ENCODE assay signal across 15 cellular contexts in the genomic region with DNA sequence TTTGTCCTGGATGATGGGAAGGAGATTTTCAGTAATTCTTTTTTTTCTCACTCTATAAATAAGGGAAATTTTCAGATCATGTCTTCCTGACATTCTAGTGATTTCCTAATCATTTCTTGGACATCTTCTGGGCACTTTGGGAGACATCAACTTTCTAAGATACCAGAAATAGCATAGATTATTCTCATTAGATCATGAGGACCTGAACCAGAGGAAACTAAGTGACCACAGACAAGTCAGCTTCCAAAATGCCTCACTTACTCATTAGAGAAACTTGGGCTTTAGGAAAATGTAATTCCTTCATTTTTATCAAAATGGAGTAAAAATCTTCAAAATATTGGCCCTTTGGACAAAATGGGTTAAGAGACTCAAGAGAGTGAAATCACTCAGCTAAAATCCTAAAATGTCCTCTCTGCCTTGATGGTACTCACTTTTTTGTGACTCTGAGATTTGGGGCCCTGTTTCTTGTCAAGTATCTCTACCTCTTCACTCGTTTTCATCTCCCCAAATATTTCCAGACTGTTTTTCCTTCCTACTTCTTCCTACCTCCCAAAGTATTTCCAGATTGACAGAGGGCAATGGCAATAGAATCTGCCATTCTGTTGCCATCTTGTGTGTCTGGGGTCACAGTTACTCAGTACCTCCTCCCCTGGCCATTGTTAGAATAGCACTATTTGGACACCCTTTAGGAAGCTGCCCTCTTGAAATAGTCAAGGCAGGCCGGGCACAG.
A peak's percentile ranks its signal among the peaks of the same experiment; 100 is the strongest.
DNase-seq lines count a peak whose midpoint lies in the region; ATAC-seq and TF ChIP-seq lines count a peak whose summit lies in the region.
"Had no signal": no experiment of that assay in that cellular context is flagged by ENCODE, and none has a peak within 500 bp of the region (broad histone marks: within the 10 kb centered on the region; RNA-seq: fewer than 3 reads in every experiment).

No MANE protein-coding gene starts in this region.

- H3K9ac ChIP-seq in skeletal muscle satellite cell (ENCODE audit: low read depth, low read length): peak overlapping the region; percentile 16

- no peaks in the 10 kb centered on the region for H3K36me3 ChIP-seq in skeletal muscle satellite cell (ENCODE audit: insufficient read depth, low read length)
- H3K36me3 ChIP-seq in effector memory CD4-positive, alpha-beta T cell (ENCODE audit: control insufficient read depth, insufficient read depth, low read length): no peaks in the 10 kb centered on the region

- peaks cover 27% of the 10 kb centered on the region for H3K4me1 Mint-ChIP-seq in activated CD4-positive, alpha-beta T cell treated with anti-CD3 and anti-CD28 coated beads for 36 hours
- H3K4me1 Mint-ChIP-seq in stimulated activated effector memory CD8-positive, alpha-beta T cell treated with anti-CD3 and anti-CD28 coated beads, Interleukin-12 subunit alpha, Interleukin-12 subunit beta, amount 100 ng/mL, for 72 hours: peaks cover 51% of the 10 kb centered on the region

- CTCF ChIA-PET in activated CD4-positive, alpha-beta T cell treated with anti-CD3 and anti-CD28 coated beads for 36 hours (lab: Charles Lee): interaction anchor here (0.7 to 1.0 kb wide), 4 partner anchors 16 to 454 kb away, joined by 3 read pairs; no protein-coding TSS in a partner anchor

- H3K27me3 ChIP-seq in skeletal muscle satellite cell (ENCODE audit: control insufficient read depth, insufficient read depth, low read length): no peaks in the 10 kb centered on the region
- no peaks in the 10 kb centered on the region for H3K27me3 ChIP-seq in effector memory CD4-positive, alpha-beta T cell (replicated peaks; ENCODE audit: control insufficient read depth, insufficient read depth, low read length, poor library complexity, severe bottlenecking)

- intact Hi-C loops in activated CD4-positive, alpha-beta T cell treated with anti-CD3 and anti-CD28 coated beads for 36 hours (cut with DNase I, micrococcal nuclease): no loop called here

- no peak for DNase-seq in activated CD4-positive, alpha-beta T cell treated with anti-CD3 and anti-CD28 coated beads for 36 hours
- DNase-seq in activated CD4-positive, alpha-beta T cell treated with anti-CD3 and anti-CD28 coated beads for 4 hours: no peak
- DNase-seq in LNCaP clone FGC (ENCODE audit: low read depth): no peak
- no peak for DNase-seq in choroid plexus epithelial cell (ENCODE audit: low read depth)
- no peak for DNase-seq in effector memory CD4-positive, alpha-beta T cell
- no peak for DNase-seq in GDM1 (lab: John Stamatoyannopoulos, UW)
- no peak for DNase-seq in stimulated activated effector memory CD8-positive, alpha-beta T cell treated with anti-CD3 and anti-CD28 coated beads, Interleukin-12 subunit alpha, Interleukin-12 subunit beta, amount 100 ng/mL, for 72 hours (ENCODE audit: low spot score in 2 of 2)
- DNase-seq: activated CD8-positive, alpha-beta memory T cell treated with anti-CD3 and anti-CD28 coated beads, Interleukin-2, amount 10 ng/mL, durations not matched to agents 7 days and 5 days; AML-193; effector CD8-positive, alpha-beta T cell; NCI-H1436 treated with DMSO at 0.1 percent for 48 hours; nephron progenitor cell; T-helper 17 cell had no signal

- no peak overlapping the region for H3K27ac ChIP-seq in effector memory CD4-positive, alpha-beta T cell (ENCODE audit: insufficient read depth, low read length, poor library complexity, severe bottlenecking)

- no peak overlapping the region for H3K4me3 ChIP-seq in LNCaP clone FGC (ENCODE audit: low read depth, low read length)
- H3K4me3 ChIP-seq in choroid plexus epithelial cell (ENCODE audit: low read depth, low read length): no peak overlapping the region
- H3K4me3 ChIP-seq in skeletal muscle satellite cell (ENCODE audit: low read length): no peak overlapping the region
- H3K4me3 ChIP-seq in effector memory CD4-positive, alpha-beta T cell (ENCODE audit: insufficient read depth, low read depth, low read length, poor library complexity, severe bottlenecking): no peak overlapping the region

- ATAC-seq in activated CD4-positive, alpha-beta T cell treated with anti-CD3 and anti-CD28 coated beads for 36 hours: peak; percentile 30
- ATAC-seq in stimulated activated effector memory CD8-positive, alpha-beta T cell treated with anti-CD3 and anti-CD28 coated beads, Interleukin-12 subunit alpha, Interleukin-12 subunit beta, amount 100 ng/mL, for 72 hours: no peak
- ATAC-seq: activated CD8-positive, alpha-beta memory T cell treated with anti-CD3 and anti-CD28 coated beads, Interleukin-2, amount 10 ng/mL, durations not matched to agents 7 days and 5 days; stimulated activated memory B cell treated with anti-CD40 and anti-IgM and Interleukin-4, amounts not matched to agents 10 μg/mL and 1 μg/mL and 100 μg/mL, for 72 hours; T-helper 17 cell had no signal

- H3K4me2 ChIP-seq in skeletal muscle satellite cell (ENCODE audit: low read length): no peak overlapping the region

- POLR2A ChIA-PET in activated CD4-positive, alpha-beta T cell treated with anti-CD3 and anti-CD28 coated beads for 36 hours (lab: Charles Lee): no interaction called here

- no peak overlapping the region for H3K27ac Mint-ChIP-seq in activated CD4-positive, alpha-beta T cell treated with anti-CD3 and anti-CD28 coated beads for 36 hours
- no peak overlapping the region for H3K27ac Mint-ChIP-seq in stimulated activated effector memory CD8-positive, alpha-beta T cell treated with anti-CD3 and anti-CD28 coated beads, Interleukin-12 subunit alpha, Interleukin-12 subunit beta, amount 100 ng/mL, for 72 hours
- H3K27ac Mint-ChIP-seq: activated CD8-positive, alpha-beta memory T cell treated with anti-CD3 and anti-CD28 coated beads, Interleukin-2, amount 10 ng/mL, durations not matched to agents 7 days and 5 days; nephron progenitor cell; stimulated activated memory B cell treated with anti-CD40 and anti-IgM and Interleukin-4, amounts not matched to agents 10 μg/mL and 1 μg/mL and 100 μg/mL, for 72 hours; T-helper 17 cell had no signal

- no peaks in the 10 kb centered on the region for H3K9me3 ChIP-seq in skeletal muscle satellite cell (replicated peaks; ENCODE audit: low read length)
- H3K9me3 ChIP-seq in effector memory CD4-positive, alpha-beta T cell (ENCODE audit: control insufficient read depth, low read length): no peaks in the 10 kb centered on the region

- peaks cover 6% of the 10 kb centered on the region for H3K36me3 Mint-ChIP-seq in activated CD4-positive, alpha-beta T cell treated with anti-CD3 and anti-CD28 coated beads for 36 hours (ENCODE audit: low read depth)
- peaks cover 8% of the 10 kb centered on the region for H3K36me3 Mint-ChIP-seq in stimulated activated effector memory CD8-positive, alpha-beta T cell treated with anti-CD3 and anti-CD28 coated beads, Interleukin-12 subunit alpha, Interleukin-12 subunit beta, amount 100 ng/mL, for 72 hours

- H3K9me3 Mint-ChIP-seq in activated CD4-positive, alpha-beta T cell treated with anti-CD3 and anti-CD28 coated beads for 36 hours (ENCODE audit: low read depth): no peaks in the 10 kb centered on the region
- no peaks in the 10 kb centered on the region for H3K9me3 Mint-ChIP-seq in stimulated activated effector memory CD8-positive, alpha-beta T cell treated with anti-CD3 and anti-CD28 coated beads, Interleukin-12 subunit alpha, Interleukin-12 subunit beta, amount 100 ng/mL, for 72 hours
- H3K9me3 Mint-ChIP-seq: nephron progenitor cell had no signal

- H3K4me3 Mint-ChIP-seq in activated CD4-positive, alpha-beta T cell treated with anti-CD3 and anti-CD28 coated beads for 36 hours: no peak overlapping the region
- H3K4me3 Mint-ChIP-seq in stimulated activated effector memory CD8-positive, alpha-beta T cell treated with anti-CD3 and anti-CD28 coated beads, Interleukin-12 subunit alpha, Interleukin-12 subunit beta, amount 100 ng/mL, for 72 hours: no peak overlapping the region
- H3K4me3 Mint-ChIP-seq: activated CD8-positive, alpha-beta memory T cell treated with anti-CD3 and anti-CD28 coated beads, Interleukin-2, amount 10 ng/mL, durations not matched to agents 7 days and 5 days; nephron progenitor cell; stimulated activated memory B cell treated with anti-CD40 and anti-IgM and Interleukin-4, amounts not matched to agents 10 μg/mL and 1 μg/mL and 100 μg/mL, for 72 hours; T-helper 17 cell had no signal

- peaks cover 37% of the 10 kb centered on the region for H3K4me1 ChIP-seq in skeletal muscle satellite cell (ENCODE audit: control insufficient read depth, insufficient read depth, low read length)
- no peaks in the 10 kb centered on the region for H3K4me1 ChIP-seq in effector memory CD4-positive, alpha-beta T cell (ENCODE audit: control insufficient read depth, insufficient read depth, low read length, poor library complexity, severe bottlenecking)

- TF ChIP-seq CTCF in LNCaP clone FGC (IDR thresholded peaks at IDR 0.05; ENCODE audit: control insufficient read depth, extremely low read depth, insufficient read depth) (0 out of 2 replicates have a peak, but pooled peaks have one; percentile 12), choroid plexus epithelial cell (conservative IDR thresholded peaks at IDR 0.05; ENCODE audit: low read depth, low read length) (peak; percentile 30)

- H3K27me3 Mint-ChIP-seq in activated CD4-positive, alpha-beta T cell treated with anti-CD3 and anti-CD28 coated beads for 36 hours: no peaks in the 10 kb centered on the region
- H3K27me3 Mint-ChIP-seq: activated CD8-positive, alpha-beta memory T cell treated with anti-CD3 and anti-CD28 coated beads, Interleukin-2, amount 10 ng/mL, durations not matched to agents 7 days and 5 days; stimulated activated memory B cell treated with anti-CD40 and anti-IgM and Interleukin-4, amounts not matched to agents 10 μg/mL and 1 μg/mL and 100 μg/mL, for 72 hours; T-helper 17 cell had no signal
